Comparison of ENCODE assay signal across 30 cellular contexts in the genomic region with DNA sequence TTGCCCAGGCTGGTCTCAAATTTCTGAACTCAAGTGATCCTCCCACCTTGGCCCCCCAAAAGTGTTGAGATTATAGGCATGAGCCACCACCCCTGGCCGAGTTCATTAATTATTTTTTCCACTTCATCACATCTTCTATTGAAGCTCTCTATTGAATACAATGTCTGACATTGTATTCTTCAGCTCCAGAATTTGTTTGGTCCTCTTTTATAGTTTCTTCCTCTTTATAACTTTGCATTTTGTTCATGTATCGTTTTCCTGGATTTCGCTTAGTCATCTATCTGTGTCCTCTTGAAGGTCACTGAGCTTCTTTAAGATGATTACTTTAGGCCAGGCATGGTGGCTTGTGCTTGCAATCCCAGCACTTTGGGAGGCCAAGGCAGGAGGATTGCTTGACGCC. TPM values are rescaled to one million over a fixed set of nuclear protein-coding genes. Genes with fewer than 3 reads are reported as not detected.
"Had no signal": no experiment of that assay in that cellular context is flagged by ENCODE, and none has a peak within 500 bp of the region (broad histone marks: within the 10 kb centered on the region; RNA-seq: fewer than 3 reads in every experiment).

No MANE protein-coding gene starts in this region.

- H3K4me2 ChIP-seq: hepatocyte, neural progenitor cell had no signal

- H3K36me3 ChIP-seq: neural progenitor cell, transverse colon, upper lobe of right lung, uterus had no signal

- H3K27me3 ChIP-seq: esophagus muscularis mucosa, foreskin keratinocyte, gastroesophageal sphincter, heart left ventricle, hepatocyte, neural progenitor cell, spleen, suprapubic skin, transverse colon, upper lobe of right lung, uterus had no signal

- H2AFZ ChIP-seq: hepatocyte, neural progenitor cell had no signal

- H3K4me1 ChIP-seq: esophagus muscularis mucosa, foreskin keratinocyte, gastroesophageal sphincter, heart left ventricle, neural progenitor cell, psoas muscle, spleen, upper lobe of right lung, uterus had no signal

- H3K9ac ChIP-seq: neural progenitor cell had no signal

- H3K27me3 Mint-ChIP-seq: naive thymus-derived CD4-positive, alpha-beta T cell; stimulated activated naive B cell treated with anti-CD40 and anti-IgM and Interleukin-4, amounts not matched to agents 10 μg/mL and 1 μg/mL and 100 μg/mL, for 72 hours; stimulated activated naive CD8-positive, alpha-beta T cell treated with anti-CD3 and anti-CD28 coated beads, Interleukin-15, Interleukin-2, amounts not matched to agents 100 ng/mL and 50 ng/mL, for 24 hours had no signal

- H3K27ac Mint-ChIP-seq: naive thymus-derived CD4-positive, alpha-beta T cell; nephron; neural progenitor cell; stimulated activated naive B cell treated with anti-CD40 and anti-IgM and Interleukin-4, amounts not matched to agents 10 μg/mL and 1 μg/mL and 100 μg/mL, for 72 hours; stimulated activated naive CD8-positive, alpha-beta T cell treated with anti-CD3 and anti-CD28 coated beads, Interleukin-15, Interleukin-2, amounts not matched to agents 100 ng/mL and 50 ng/mL, for 24 hours had no signal

- FAIRE-seq: endothelial cell of umbilical vein, kidney had no signal

- H3K9me3 ChIP-seq: transverse colon, upper lobe of right lung had no signal

- H3K79me2 ChIP-seq: hepatocyte had no signal

- ATAC-seq: foreskin keratinocyte; gastroesophageal sphincter; heart left ventricle; left lobe of liver; naive thymus-derived CD4-positive, alpha-beta T cell; psoas muscle; right cardiac atrium; stimulated activated naive B cell treated with anti-CD40 and anti-IgM and Interleukin-4, amounts not matched to agents 10 μg/mL and 1 μg/mL and 100 μg/mL, for 72 hours; upper lobe of right lung had no signal

- DNase-seq: dermis blood vessel endothelial cell; effector memory CD4-positive, alpha-beta T cell; foreskin keratinocyte; heart left ventricle; kidney; mammary epithelial cell; mesendoderm; midbrain; naive thymus-derived CD4-positive, alpha-beta T cell; psoas muscle; right cardiac atrium; spleen; stimulated activated CD4-positive, alpha-beta T cell treated with anti-CD3 and anti-CD28 coated beads, Interleukin-4, amount 100 ng/mL, for 4 hours; stimulated activated naive B cell treated with anti-CD40 and anti-IgM and Interleukin-4, amounts not matched to agents 10 μg/mL and 1 μg/mL and 100 μg/mL, for 72 hours; transverse colon; upper lobe of right lung; uterus had no signal

- H3K4me3 Mint-ChIP-seq: naive thymus-derived CD4-positive, alpha-beta T cell; nephron; neural progenitor cell; stimulated activated naive B cell treated with anti-CD40 and anti-IgM and Interleukin-4, amounts not matched to agents 10 μg/mL and 1 μg/mL and 100 μg/mL, for 72 hours; stimulated activated naive CD8-positive, alpha-beta T cell treated with anti-CD3 and anti-CD28 coated beads, Interleukin-15, Interleukin-2, amounts not matched to agents 100 ng/mL and 50 ng/mL, for 24 hours had no signal

- H3K27ac ChIP-seq: coronary artery, esophagus muscularis mucosa, foreskin keratinocyte, gastroesophageal sphincter, heart left ventricle, hepatocyte, neural progenitor cell, psoas muscle, skin epidermis, spleen, suprapubic skin, transverse colon, upper lobe of right lung, uterus had no signal

- H3K4me1 Mint-ChIP-seq: nephron, neural progenitor cell had no signal

- H3K4me3 ChIP-seq: coronary artery, esophagus muscularis mucosa, gastroesophageal sphincter, heart left ventricle, hepatocyte, neural progenitor cell, psoas muscle, skin epidermis, spleen, suprapubic skin, transverse colon, upper lobe of right lung, uterus had no signal

RNA-seq across cellular contexts. Expression of a gene that starts 30.8 kb away (rescaled TPM):
- total RNA-seq: dermis blood vessel endothelial cell; endothelial cell of umbilical vein; esophagus muscularis mucosa; fibroblast of lung; gastroesophageal sphincter; heart left ventricle; left lobe of liver; naive thymus-derived CD4-positive, alpha-beta T cell; osteoblast; psoas muscle; right cardiac atrium had no signal
- polyA plus RNA-seq: endothelial cell of umbilical vein; fibroblast of lung; heart left ventricle; naive thymus-derived CD4-positive, alpha-beta T cell; psoas muscle; right cardiac atrium; spleen had no signal
